In genomic region chr5:141711687-141712086, GRCh38 we compare ENCODE assay signal across 21 cellular contexts.
"Had no signal": no experiment of that assay in that cellular context is flagged by ENCODE, and none has a peak within 500 bp of the region (broad histone marks: within the 10 kb centered on the region; RNA-seq: fewer than 3 reads in every experiment).

No MANE protein-coding gene starts in this region.

- H3K9me3 ChIP-seq: breast epithelium had no signal

- H3K4me3 ChIP-seq: breast epithelium, SK-N-MC had no signal

- H3K4me1 ChIP-seq: breast epithelium had no signal

- H3K4me2 ChIP-seq: KMS-11 had no signal

- H3K27me3 ChIP-seq: breast epithelium had no signal

- H3K36me3 ChIP-seq: breast epithelium had no signal

- H3K27ac ChIP-seq: breast epithelium, KMS-11, SK-N-MC had no signal

- DNase-seq: activated CD4-positive, alpha-beta T cell treated with anti-CD3 and anti-CD28 coated beads for 48 hours; activated CD4-positive, alpha-beta T cell treated with anti-CD3 and anti-CD28 coated beads, Interleukin-2, amount 50 U/mL, for 4 hours; activated CD4-positive, CD25-positive, alpha-beta regulatory T cell treated with anti-CD3 and anti-CD28 coated beads, Interleukin-2, amount 50 U/mL, for 72 hours; activated CD8-positive, alpha-beta memory T cell treated with anti-CD3 and anti-CD28 coated beads, Interleukin-2, amount 50 U/mL, for 48 hours; activated CD8-positive, alpha-beta T cell treated with anti-CD3 and anti-CD28 coated beads, Interleukin-2, amount 10 ng/mL, durations not matched to agents 7 days and 5 days; activated T-cell treated with anti-CD3 and anti-CD28 coated beads, Interleukin-2, amount 50 U/mL, for 1 hour; aorta; central memory CD4-positive, alpha-beta T cell; NCI-H1048; NCI-H146; NCI-H187 treated with DMSO at 0.1 percent for 48 hours; NCI-H2081 treated with DMSO at 0.1 percent for 48 hours; NCI-H2171 treated with DMSO at 0.1 percent for 48 hours; NCI-H226; NCI-H510A treated with DMSO at 0.1 percent for 48 hours had no signal

- ATAC-seq: activated CD8-positive, alpha-beta T cell treated with anti-CD3 and anti-CD28 coated beads, Interleukin-2, amount 10 ng/mL, durations not matched to agents 7 days and 5 days; PC-3; Right ventricle myocardium inferior; WTC11 had no signal

- H3K9ac ChIP-seq: KMS-11 had no signal
